In genomic region chr6:43575105-43575771, GRCh38 we compare ENCODE assay signal across 8 cellular contexts. TPM values are rescaled to one million over a fixed set of nuclear protein-coding genes. Genes with fewer than 3 reads are reported as not detected.
A peak's percentile ranks its signal among the peaks of the same experiment; 100 is the strongest.
DNase-seq lines count a peak whose midpoint lies in the region; ATAC-seq and TF ChIP-seq lines count a peak whose summit lies in the region.

No MANE protein-coding gene starts in this region.

- H3K4me2 ChIP-seq in osteoblast (ENCODE audit: insufficient read depth, low read length): peak overlapping the region; percentile 93

- H3K4me1 Mint-ChIP-seq in CD4-positive, CD25-positive, alpha-beta regulatory T cell: peaks cover 29 to 47% (median 38%) of the 10 kb centered on the region in 4 donors
- peaks cover 65% of the 10 kb centered on the region for H3K4me1 Mint-ChIP-seq in activated CD4-positive, alpha-beta memory T cell treated with anti-CD3 and anti-CD28 coated beads, Interleukin-2, amount 10 ng/mL, durations not matched to agents 7 days and 5 days

- H3K27me3 Mint-ChIP-seq in CD4-positive, CD25-positive, alpha-beta regulatory T cell: peaks cover 4% of the 10 kb centered on the region
- H3K27me3 Mint-ChIP-seq in activated CD4-positive, alpha-beta memory T cell treated with anti-CD3 and anti-CD28 coated beads, Interleukin-2, amount 10 ng/mL, durations not matched to agents 7 days and 5 days: no peaks in the 10 kb centered on the region

- no peak for ATAC-seq in CD4-positive, CD25-positive, alpha-beta regulatory T cell (ENCODE audit: low read depth in 2 of 2)
- ATAC-seq in GM21390 (IDR thresholded peaks at IDR 0.05; ENCODE audit: unreplicated experiment): peak; percentile 39

- peaks cover 29% of the 10 kb centered on the region for H3K36me3 ChIP-seq in CD4-positive, CD25-positive, alpha-beta regulatory T cell (ENCODE audit: control insufficient read depth, insufficient read depth, low read length)
- peaks cover 32% of the 10 kb centered on the region for H3K36me3 ChIP-seq in osteoblast (ENCODE audit: insufficient read depth, low read length)

- POLR2A ChIA-PET in activated CD4-positive, alpha-beta memory T cell treated with anti-CD3 and anti-CD28 coated beads, Interleukin-2, amount 10 ng/mL, durations not matched to agents 7 days and 5 days (lab: Charles Lee): interaction anchor here (0.7 to 2.2 kb wide), 21 partner anchors 9 to 672 kb away, joined by 3 to 26 read pairs (median 3); partner anchors contain the start of genes ABCC10, CNPY3, GTPBP2 and HSP90AB1

- peaks cover 10% of the 10 kb centered on the region for H3K36me3 Mint-ChIP-seq in CD4-positive, CD25-positive, alpha-beta regulatory T cell
- peaks cover 72% of the 10 kb centered on the region for H3K36me3 Mint-ChIP-seq in activated CD4-positive, alpha-beta memory T cell treated with anti-CD3 and anti-CD28 coated beads, Interleukin-2, amount 10 ng/mL, durations not matched to agents 7 days and 5 days (ENCODE audit: low read depth)

- no peaks in the 10 kb centered on the region for H3K27me3 ChIP-seq in CD4-positive, CD25-positive, alpha-beta regulatory T cell (ENCODE audit: control insufficient read depth, insufficient read depth, low read length)
- no peaks in the 10 kb centered on the region for H3K27me3 ChIP-seq in osteoblast (ENCODE audit: insufficient read depth, low read length)

- H3K27ac Mint-ChIP-seq in CD4-positive, CD25-positive, alpha-beta regulatory T cell: peak overlapping the region; percentile 91 to 95 (median 94)
- peak overlapping the region; percentile 89 for H3K27ac Mint-ChIP-seq in activated CD4-positive, alpha-beta memory T cell treated with anti-CD3 and anti-CD28 coated beads, Interleukin-2, amount 10 ng/mL, durations not matched to agents 7 days and 5 days

- no peaks in the 10 kb centered on the region for H3K9me3 Mint-ChIP-seq in CD4-positive, CD25-positive, alpha-beta regulatory T cell
- no peaks in the 10 kb centered on the region for H3K9me3 Mint-ChIP-seq in activated CD4-positive, alpha-beta memory T cell treated with anti-CD3 and anti-CD28 coated beads, Interleukin-2, amount 10 ng/mL, durations not matched to agents 7 days and 5 days

- peaks cover 13% of the 10 kb centered on the region for H4K20me1 ChIP-seq in osteoblast (ENCODE audit: insufficient read depth, low read length)

- no peak for DNase-seq in CD4-positive, CD25-positive, alpha-beta regulatory T cell
- DNase-seq in M059J (ENCODE audit: low read depth) (peak; percentile 45), globus pallidus (ENCODE audit: low spot score) (peak; percentile 4), osteoblast (ENCODE audit: insufficient read length, low spot score, missing footprints) (peak; percentile 90), middle frontal gyrus (ENCODE audit: extremely low spot score, low spot score) (no peak), pons (ENCODE audit: low spot score) (no peak)
- no peak for DNase-seq in activated CD4-positive, alpha-beta memory T cell treated with anti-CD3 and anti-CD28 coated beads, Interleukin-2, amount 10 ng/mL, durations not matched to agents 7 days and 5 days

- TF ChIP-seq CTCF in osteoblast (IDR thresholded peaks at IDR 0.05; ENCODE audit: extremely low read depth, low read depth, low read length): no peak

- peak overlapping the region; percentile 97 for H2AFZ ChIP-seq in osteoblast (ENCODE audit: low read length)

- no peaks in the 10 kb centered on the region for H3K9me3 ChIP-seq in CD4-positive, CD25-positive, alpha-beta regulatory T cell (ENCODE audit: control insufficient read depth in 2 of 2, low read length in 2 of 2)
- no peaks in the 10 kb centered on the region for H3K9me3 ChIP-seq in osteoblast (ENCODE audit: low read depth, low read length)

- H3K79me2 ChIP-seq in osteoblast (ENCODE audit: insufficient read depth, low read length): peaks cover 82% of the 10 kb centered on the region

- H3K4me3 ChIP-seq in CD4-positive, CD25-positive, alpha-beta regulatory T cell (ENCODE audit: low read depth, low read length): peak overlapping the region; percentile 96
- peak overlapping the region; percentile 98 for H3K4me3 ChIP-seq in osteoblast (ENCODE audit: insufficient read depth, low read length)

- CTCF ChIA-PET in activated CD4-positive, alpha-beta memory T cell treated with anti-CD3 and anti-CD28 coated beads, Interleukin-2, amount 10 ng/mL, durations not matched to agents 7 days and 5 days (lab: Charles Lee): interaction anchor here (0.9 to 1.4 kb wide), 5 partner anchors 10 to 61 kb away, joined by 3 to 6 read pairs (median 3); partner anchors contain the start of gene GTPBP2

- peak overlapping the region; percentile 35 for H3K27ac ChIP-seq in CD4-positive, CD25-positive, alpha-beta regulatory T cell (ENCODE audit: insufficient read depth, low read length, poor library complexity, severe bottlenecking)
- H3K27ac ChIP-seq in osteoblast (ENCODE audit: low read depth, low read length): peak overlapping the region; percentile 69

- peaks cover 34% of the 10 kb centered on the region for H3K4me1 ChIP-seq in CD4-positive, CD25-positive, alpha-beta regulatory T cell (ENCODE audit: control insufficient read depth, insufficient read depth, low read length, poor library complexity, severe bottlenecking)
- peaks cover 18% of the 10 kb centered on the region for H3K4me1 ChIP-seq in osteoblast (ENCODE audit: insufficient read depth, low read length)

- H3K4me3 Mint-ChIP-seq in CD4-positive, CD25-positive, alpha-beta regulatory T cell: peak overlapping the region; percentile 95 to 98 (median 96)
- peak overlapping the region; percentile 97 for H3K4me3 Mint-ChIP-seq in activated CD4-positive, alpha-beta memory T cell treated with anti-CD3 and anti-CD28 coated beads, Interleukin-2, amount 10 ng/mL, durations not matched to agents 7 days and 5 days

RNA-seq across cellular contexts. Expression of gene XPO5, which starts 0.6 kb away (rescaled TPM):
- 56.8 TPM for total RNA-seq in CD4-positive, CD25-positive, alpha-beta regulatory T cell
- 10 to 100 TPM in 1 of 4 donors, 1 to 10 TPM in 3; 5.5 to 10.9 (median 8.1) TPM for polyA plus RNA-seq in CD4-positive, CD25-positive, alpha-beta regulatory T cell
- total RNA-seq in M059J (2014; rRNA removed; shearing (Covaris generic)): 28.9 and 42.2 TPM in 2 replicates
- total RNA-seq in activated CD4-positive, alpha-beta memory T cell treated with anti-CD3 and anti-CD28 coated beads, Interleukin-2, amount 10 ng/mL, durations not matched to agents 7 days and 5 days: 10 to 100 TPM; 62.5 to 78.5 TPM
- 33.9 and 66.2 TPM in 2 replicates for total RNA-seq in osteoblast

RNA-seq across cellular contexts. Expression of gene POLH, which starts 0.7 kb away (rescaled TPM):
- total RNA-seq in CD4-positive, CD25-positive, alpha-beta regulatory T cell: 13.9 TPM
- 10 to 100 TPM; 10.4 to 14.7 (median 10.8) TPM for polyA plus RNA-seq in CD4-positive, CD25-positive, alpha-beta regulatory T cell
- total RNA-seq in M059J (2014; rRNA removed; shearing (Covaris generic)): 17.9 and 28.8 TPM in 2 replicates
- 10 to 100 TPM; 74.6 to 75.5 TPM for total RNA-seq in activated CD4-positive, alpha-beta memory T cell treated with anti-CD3 and anti-CD28 coated beads, Interleukin-2, amount 10 ng/mL, durations not matched to agents 7 days and 5 days
- total RNA-seq in osteoblast: 26.4 and 28.0 TPM in 2 replicates

RNA-seq across cellular contexts. Expression of gene GTPBP2, which starts 53.8 kb away (rescaled TPM):
- 49.9 TPM for total RNA-seq in CD4-positive, CD25-positive, alpha-beta regulatory T cell
- 1 to 10 TPM; 1.5 to 4.0 (median 2.3) TPM for polyA plus RNA-seq in CD4-positive, CD25-positive, alpha-beta regulatory T cell
- total RNA-seq in M059J (2014; rRNA removed; shearing (Covaris generic)): 51.6 and 81.1 TPM in 2 replicates
- 100 to 1,000 TPM; 107 to 112 TPM for total RNA-seq in activated CD4-positive, alpha-beta memory T cell treated with anti-CD3 and anti-CD28 coated beads, Interleukin-2, amount 10 ng/mL, durations not matched to agents 7 days and 5 days
- total RNA-seq in osteoblast: 74.3 and 84.0 TPM in 2 replicates

RNA-seq across cellular contexts. Expression of gene POLR1C, which starts 58.3 kb away (rescaled TPM):
- total RNA-seq in CD4-positive, CD25-positive, alpha-beta regulatory T cell: 26.8 TPM
- 10 to 100 TPM in 2 of 4 donors, 1 to 10 TPM in 2; 8.4 to 20.5 (median 11.5) TPM for polyA plus RNA-seq in CD4-positive, CD25-positive, alpha-beta regulatory T cell
- 21.8 and 27.8 TPM in 2 replicates for total RNA-seq in M059J (2014; rRNA removed; shearing (Covaris generic))
- 10 to 100 TPM; 24.1 to 24.3 TPM for total RNA-seq in activated CD4-positive, alpha-beta memory T cell treated with anti-CD3 and anti-CD28 coated beads, Interleukin-2, amount 10 ng/mL, durations not matched to agents 7 days and 5 days
- total RNA-seq in osteoblast: 28.6 and 29.5 TPM in 2 replicates

RNA-seq across cellular contexts. Expression of gene YIPF3, which starts 58.5 kb away (rescaled TPM):
- total RNA-seq in CD4-positive, CD25-positive, alpha-beta regulatory T cell: 59.2 TPM
- polyA plus RNA-seq in CD4-positive, CD25-positive, alpha-beta regulatory T cell: 100 to 1,000 TPM; 101 to 135 (median 117) TPM
- total RNA-seq in M059J (2014; rRNA removed; shearing (Covaris generic)): 175 and 194 TPM in 2 replicates
- total RNA-seq in activated CD4-positive, alpha-beta memory T cell treated with anti-CD3 and anti-CD28 coated beads, Interleukin-2, amount 10 ng/mL, durations not matched to agents 7 days and 5 days: 10 to 100 TPM; 71.5 to 77.4 TPM
- 98.8 and 126 TPM in 2 replicates for total RNA-seq in osteoblast

Comparison
In these comparisons a context has a peak if more than half of its experiments do, and no peak if none do; other contexts are left out.
1. DNase-seq: peak in M059J (single experiment), globus pallidus (single experiment) and osteoblast (single experiment); none in CD4-positive, CD25-positive, alpha-beta regulatory T cell (0 of 3), activated CD4-positive, alpha-beta memory T cell treated with anti-CD3 and anti-CD28 coated beads, Interleukin-2, amount 10 ng/mL, durations not matched to agents 7 days and 5 days (single experiment), middle frontal gyrus (single experiment) and pons (single experiment).